20 cellular contexts compared by ENCODE assay signal in genomic region chr15:47786371-47786770, GRCh38.
"Had no signal": no experiment of that assay in that cellular context is flagged by ENCODE, and none has a peak within 500 bp of the region (broad histone marks: within the 10 kb centered on the region; RNA-seq: fewer than 3 reads in every experiment).

No MANE protein-coding gene starts in this region.

- H3K4me3 ChIP-seq: cardiac muscle cell, gastroesophageal sphincter, mucosa of descending colon, right lobe of liver, stomach, suprapubic skin, tibial nerve had no signal

- DNase-seq: activated CD8-positive, alpha-beta memory T cell treated with anti-CD3 and anti-CD28 coated beads for 24 hours; activated CD8-positive, alpha-beta memory T cell treated with anti-CD3 and anti-CD28 coated beads, Interleukin-2, amount 50 U/mL, for 4 hours; activated naive CD4-positive, alpha-beta T cell; activated T-cell treated with anti-CD3 and anti-CD28 coated beads, Interleukin-2, amount 50 U/mL, for 24 hours; amniotic stem cell; erythroblast; head of caudate nucleus; left colon; mucosa of descending colon; naive B cell; nucleus accumbens; right lobe of liver; small intestine; stimulated activated CD4-positive, alpha-beta T cell treated with anti-CD3 and anti-CD28 coated beads, Interleukin-15, amount 100 ng/mL, for 24 hours; stomach; T1000 had no signal

- H3K36me3 ChIP-seq: cardiac muscle cell, gastroesophageal sphincter, right lobe of liver, stomach, suprapubic skin, tibial nerve had no signal

- H3K27me3 ChIP-seq: cardiac muscle cell, gastroesophageal sphincter, right lobe of liver, stomach, suprapubic skin, tibial nerve had no signal

- H3K4me1 ChIP-seq: gastroesophageal sphincter, right lobe of liver, stomach, suprapubic skin had no signal

- H3K9me3 ChIP-seq: mucosa of descending colon, right lobe of liver, stomach, suprapubic skin, tibial nerve had no signal

- H3K27ac ChIP-seq: cardiac muscle cell, gastroesophageal sphincter, right lobe of liver, stomach, suprapubic skin, tibial nerve had no signal
